In genomic region chr6:35300848-35301247, GRCh38 we compare ENCODE assay signal across 1 cellular context.
TF ChIP-seq lines count a peak whose summit lies in the region.

No MANE protein-coding gene starts in this region.

TF ChIP-seq in GM12878, 131 proteins besides CTCF, POLR2A, EP300 and RAD21:
- TF ChIP-seq KDM1A (IDR thresholded peaks at IDR 0.05; ENCODE audit: borderline replicate concordance) = no peak
- no peak for TF ChIP-seq MEF2B (IDR thresholded peaks at IDR 0.05; ENCODE audit: partially characterized antibody, poor library complexity, severe bottlenecking)
- peak; percentile 18; the same call in 1 of the 2 replicates for TF ChIP-seq PKNOX1 (IDR thresholded peaks at IDR 0.05)
